In genomic region chr12:93080452-93080851, GRCh38 we compare ENCODE assay signal across 1 cellular context.
TF ChIP-seq lines count a peak whose summit lies in the region.

No MANE protein-coding gene starts in this region.

TF ChIP-seq in K562, 482 proteins besides CTCF, POLR2A, EP300 and RAD21 (continued from another document):
- no peak for TF ChIP-seq USF1 (CRISPR knock-in tag; IDR thresholded peaks at IDR 0.05)
- TF ChIP-seq, protein P1, sequence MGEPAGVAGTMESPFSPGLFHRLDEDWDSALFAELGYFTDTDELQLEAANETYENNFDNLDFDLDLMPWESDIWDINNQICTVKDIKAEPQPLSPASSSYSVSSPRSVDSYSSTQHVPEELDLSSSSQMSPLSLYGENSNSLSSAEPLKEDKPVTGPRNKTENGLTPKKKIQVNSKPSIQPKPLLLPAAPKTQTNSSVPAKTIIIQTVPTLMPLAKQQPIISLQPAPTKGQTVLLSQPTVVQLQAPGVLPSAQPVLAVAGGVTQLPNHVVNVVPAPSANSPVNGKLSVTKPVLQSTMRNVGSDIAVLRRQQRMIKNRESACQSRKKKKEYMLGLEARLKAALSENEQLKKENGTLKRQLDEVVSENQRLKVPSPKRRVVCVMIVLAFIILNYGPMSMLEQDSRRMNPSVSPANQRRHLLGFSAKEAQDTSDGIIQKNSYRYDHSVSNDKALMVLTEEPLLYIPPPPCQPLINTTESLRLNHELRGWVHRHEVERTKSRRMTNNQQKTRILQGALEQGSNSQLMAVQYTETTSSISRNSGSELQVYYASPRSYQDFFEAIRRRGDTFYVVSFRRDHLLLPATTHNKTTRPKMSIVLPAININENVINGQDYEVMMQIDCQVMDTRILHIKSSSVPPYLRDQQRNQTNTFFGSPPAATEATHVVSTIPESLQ (CRISPR knock-in tag; IDR thresholded peaks at IDR 0.05) = no peak
- TF ChIP-seq SMAD3 (CRISPR knock-in tag; conservative IDR thresholded peaks at IDR 0.05) = no peak
- TF ChIP-seq ATF4 (CRISPR knock-in tag; IDR thresholded peaks at IDR 0.05) = no peak
- TF ChIP-seq ZNF354B (CRISPR knock-in tag; IDR thresholded peaks at IDR 0.05) = no peak
- TF ChIP-seq ZBTB7A (IDR thresholded peaks at IDR 0.05; ENCODE audit: borderline replicate concordance, control insufficient read depth, low read depth, low read length) = no peak
- TF ChIP-seq ZNF518B (CRISPR knock-in tag; IDR thresholded peaks at IDR 0.05) = no peak
- TF ChIP-seq, protein P2, sequence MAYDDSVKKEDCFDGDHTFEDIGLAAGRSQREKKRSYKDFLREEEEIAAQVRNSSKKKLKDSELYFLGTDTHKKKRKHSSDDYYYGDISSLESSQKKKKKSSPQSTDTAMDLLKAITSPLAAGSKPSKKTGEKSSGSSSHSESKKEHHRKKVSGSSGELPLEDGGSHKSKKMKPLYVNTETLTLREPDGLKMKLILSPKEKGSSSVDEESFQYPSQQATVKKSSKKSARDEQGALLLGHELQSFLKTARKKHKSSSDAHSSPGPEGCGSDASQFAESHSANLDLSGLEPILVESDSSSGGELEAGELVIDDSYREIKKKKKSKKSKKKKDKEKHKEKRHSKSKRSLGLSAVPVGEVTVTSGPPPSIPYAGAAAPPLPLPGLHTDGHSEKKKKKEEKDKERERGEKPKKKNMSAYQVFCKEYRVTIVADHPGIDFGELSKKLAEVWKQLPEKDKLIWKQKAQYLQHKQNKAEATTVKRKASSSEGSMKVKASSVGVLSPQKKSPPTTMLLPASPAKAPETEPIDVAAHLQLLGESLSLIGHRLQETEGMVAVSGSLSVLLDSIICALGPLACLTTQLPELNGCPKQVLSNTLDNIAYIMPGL (CRISPR knock-in tag; IDR thresholded peaks at IDR 0.05) = no peak
